13 cellular contexts compared by ENCODE assay signal in genomic region chr7:2807846-2808772, GRCh38. TPM values are rescaled to one million over a fixed set of nuclear protein-coding genes. Genes with fewer than 3 reads are reported as not detected.
DNase-seq lines count a peak whose midpoint lies in the region; ATAC-seq, FAIRE-seq and TF ChIP-seq lines count a peak whose summit lies in the region.
"Had no signal": no experiment of that assay in that cellular context is flagged by ENCODE, and none has a peak within 500 bp of the region (broad histone marks: within the 10 kb centered on the region; RNA-seq: fewer than 3 reads in every experiment).

No MANE protein-coding gene starts in this region.

- TF ChIP-seq CTCF in PC-9 (conservative IDR thresholded peaks at IDR 0.05) (no peak), HepG2 (CRISPR knock-in tag; IDR thresholded peaks at IDR 0.05) (no peak)

- ATAC-seq in GM19452 (IDR thresholded peaks at IDR 0.05; ENCODE audit: unreplicated experiment) (peak; percentile 87), HepG2 (no peak), GM18870 (IDR thresholded peaks at IDR 0.05; ENCODE audit: unreplicated experiment) (no peak)

- H3K4me1 ChIP-seq in PC-9 (replicated peaks; ENCODE audit: insufficient read depth) (peaks cover 98% of the 10 kb centered on the region), HepG2 (ENCODE audit: insufficient read depth, low read length) (peaks cover 84% of the 10 kb centered on the region)

- intact Hi-C loops in PC-9 (cut with micrococcal nuclease; ENCODE audit: unreplicated experiment): no loop called here
- intact Hi-C loops in HepG2 (cut with micrococcal nuclease; ENCODE audit: unreplicated experiment): no loop called here

- peaks cover 98% of the 10 kb centered on the region for H3K79me2 ChIP-seq in PC-9 (ENCODE audit: low read depth)
- peaks cover 86% of the 10 kb centered on the region for H3K79me2 ChIP-seq in HepG2 (ENCODE audit: insufficient read depth, low read length)

- CTCF ChIA-PET in PC-9 (lab: Charles Lee): no interaction called here
- CTCF ChIA-PET in HepG2 (lab: Yijun Ruan, JAX; ENCODE audit: low intra/inter-chr PET ratio, low total read pairs): no interaction called here

- FAIRE-seq in HepG2 (lab: Jason Lieb, UNC): no peak
- FAIRE-seq: frontal cortex had no signal

- H3K27ac ChIP-seq in PC-9 (peak overlapping the region; percentile 71), HepG2 (ENCODE audit: extremely low read length, insufficient read depth, low read length) (no peak overlapping the region)

- H3K4me2 ChIP-seq in PC-9: peak overlapping the region; percentile 63
- H3K4me2 ChIP-seq in HepG2 (ENCODE audit: low read depth, low read length): no peak overlapping the region

- H3K36me3 ChIP-seq in PC-9 (ENCODE audit: low read depth) (peaks cover 6% of the 10 kb centered on the region; the same call in 1 of the 2 replicates), HepG2 (replicated peaks in 1 of 2; ENCODE audit: control insufficient read depth in 1 of 2, insufficient read depth in 2 of 2, low read length in 2 of 2) (no peaks in the 10 kb centered on the region)

- POLR2A ChIA-PET in PC-9 (lab: Charles Lee; ENCODE audit: unreplicated experiment): interaction anchor here (0.6 kb wide), 1 partner anchor 1216 kb away, joined by 4 read pairs; no protein-coding TSS in a partner anchor
- POLR2A ChIA-PET in HepG2 (lab: Yijun Ruan, JAX): no interaction called here

- in situ Hi-C loops in HepG2 (cut with HindIII; ENCODE audit: extremely low pct_ligation_motif_present, low pct_unique_long_range_greater_than_20kb): no loop called here

- H3K9me3 ChIP-seq in PC-9 (ENCODE audit: insufficient read depth, low read depth) (no peaks in the 10 kb centered on the region), HepG2 (ENCODE audit: low read length) (no peaks in the 10 kb centered on the region)

- DNase-seq in DMS79 (lab: John Stamatoyannopoulos, UW) (peak; percentile 51), PC-9 (no peak), HepG2 (ENCODE audit: low spot score) (no peak), kidney glomerular epithelial cell (lab: John Stamatoyannopoulos, UW) (no peak), GOT3 (lab: John Stamatoyannopoulos, UW) (no peak)
- no peak for DNase-seq in stimulated activated CD4-positive, alpha-beta T cell treated with anti-CD3 and anti-CD28 coated beads, Interleukin-4, amount 100 ng/mL, for 1 hour
- DNase-seq: activated CD4-positive, alpha-beta memory T cell treated with anti-CD3 and anti-CD28 coated beads, Interleukin-2, amount 10 ng/mL, durations not matched to agents 7 days and 5 days; Calu3; NCI-H1092; SHP77 treated with DMSO at 0.1 percent for 48 hours had no signal

- BruUV-seq in PC-9 (replicated peaks; lab: Mats Ljungman, UMichigan): no TSS peak
- no TSS peak for BruUV-seq in HepG2 (replicated peaks; lab: Mats Ljungman, UMichigan)

- H3K9ac ChIP-seq in HepG2 (ENCODE audit: insufficient read depth, low read depth, low read length): no peak overlapping the region

- no peaks in the 10 kb centered on the region for H3K9me2 ChIP-seq in PC-9 (ENCODE audit: insufficient read depth)

- H2AFZ ChIP-seq in PC-9 (no peak overlapping the region), HepG2 (ENCODE audit: low read length) (no peak overlapping the region)

- no peak for TF ChIP-seq POLR2A in HepG2 (IDR thresholded peaks at IDR 0.05; ENCODE audit: insufficient read depth in 1 of 2, low read depth in 2 of 2, low read length in 2 of 2)

- H4K20me1 ChIP-seq in PC-9 (ENCODE audit: insufficient read depth) (no peaks in the 10 kb centered on the region; the same call in 1 of the 2 replicates), HepG2 (ENCODE audit: insufficient read depth, low read length) (no peaks in the 10 kb centered on the region)

- no peak for TF ChIP-seq EP300 in HepG2 (IDR thresholded peaks at IDR 0.05; ENCODE audit: low read depth in 2 of 2, low read length in 2 of 2)
- TF ChIP-seq EP300 in HepG2 (CRISPR knock-in tag; IDR thresholded peaks at IDR 0.05; ENCODE audit: borderline replicate concordance): no peak

- H3F3A ChIP-seq in PC-9 (ENCODE audit: insufficient read depth, low read depth): peaks cover 55% of the 10 kb centered on the region

- H3K4me3 ChIP-seq in PC-9: no peak overlapping the region
- H3K4me3 ChIP-seq in HepG2 (replicated peaks in 1 of 3; ENCODE audit: insufficient read depth in 1 of 3, low read depth in 2 of 3, low read length in 3 of 3): no peak overlapping the region

- H3K27me3 ChIP-seq in PC-9 (ENCODE audit: insufficient read depth, low read depth): no peaks in the 10 kb centered on the region
- no peaks in the 10 kb centered on the region for H3K27me3 ChIP-seq in HepG2 (ENCODE audit: control insufficient read depth in 1 of 2, insufficient read depth in 2 of 2, low read length in 2 of 2)

- WGBS in HepG2 (ENCODE audit: low lambda C conversion rate): 94% methylated on average over 19 of the region's 21 CpGs

- no peak for TF ChIP-seq RAD21 in HepG2 (CRISPR knock-in tag; IDR thresholded peaks at IDR 0.05)

TF ChIP-seq in HepG2, 621 proteins besides CTCF, POLR2A, EP300 and RAD21 (continues in another document):
- TF ChIP-seq PREB (CRISPR knock-in tag; IDR thresholded peaks at IDR 0.05) (no peak), CENPT (CRISPR knock-in tag; IDR thresholded peaks at IDR 0.05; ENCODE audit: low read depth) (0 out of 2 replicates have a peak, but pooled peaks have one; percentile 40), RFX3 (CRISPR knock-in tag; IDR thresholded peaks at IDR 0.05) (no peak), ZNF687 (CRISPR knock-in tag; IDR thresholded peaks at IDR 0.05) (peak; percentile 43), ZBTB38 (CRISPR knock-in tag; IDR thresholded peaks at IDR 0.05) (peak; percentile 67)

RNA-seq across cellular contexts. Expression of gene GNA12, which starts 36.0 kb away (rescaled TPM):
- total RNA-seq in PC-9 (2021) (50.8 and 51.7 TPM in 2 replicates), HepG2 (2016; rRNA removed; fragmentation: Illumina TruSeq; extraction: Trizol) (16.2 and 23.3 TPM in 2 replicates)
- 7.2 and 7.5 TPM in 2 replicates for total RNA-seq in HepG2 (2016; cell fraction: cytosol; rRNA removed; fragmentation: Illumina TruSeq; extraction: Trizol; ENCODE audit: low read depth)
- total RNA-seq in HepG2 (2016; cell fraction: insoluble cytoplasmic fraction; rRNA removed; fragmentation: Illumina TruSeq; extraction: Trizol): 16.1 and 17.2 TPM in 2 replicates
- 26.9 and 27.9 TPM in 2 replicates for total RNA-seq in HepG2 (2016; cell fraction: membrane; rRNA removed; fragmentation: Illumina TruSeq; extraction: Trizol)
- total RNA-seq in HepG2 (2016; cell fraction: nucleus; rRNA removed; fragmentation: Illumina TruSeq; extraction: Trizol): 14.4 and 16.2 TPM in 2 replicates
- 50.9 and 68.0 TPM in 2 replicates for polyA plus RNA-seq in HepG2 (2011; rRNA removed)
- 45.6 and 47.6 TPM in 2 replicates for polyA plus RNA-seq in HepG2 (2011; cell fraction: cytosol; rRNA removed)
- polyA plus RNA-seq in HepG2 (2011; cell fraction: nucleus; rRNA removed): 34.2 and 39.3 TPM in 2 replicates
- 39.2 and 40.4 TPM in 2 replicates for polyA plus RNA-seq in HepG2 (2012)
- 11.0 and 12.4 TPM in 2 replicates for polyA plus RNA-seq in HepG2 (2016; cell fraction: cytosol; fragmentation: Illumina TruSeq; extraction: Trizol; ENCODE audit: low read depth)
- polyA plus RNA-seq in HepG2 (2016; cell fraction: insoluble cytoplasmic fraction; fragmentation: Illumina TruSeq; extraction: Trizol; ENCODE audit: low read depth): 33.6 and 42.6 TPM in 2 replicates
- 39.2 and 40.8 TPM in 2 replicates for polyA plus RNA-seq in HepG2 (2016; cell fraction: membrane; fragmentation: Illumina TruSeq; extraction: Trizol; ENCODE audit: low read depth)
- polyA plus RNA-seq in HepG2 (2016; cell fraction: nucleus; fragmentation: Illumina TruSeq; extraction: Trizol; ENCODE audit: insufficient read depth, low read depth): 26.9 and 29.3 TPM in 2 replicates
- 54.6 and 166 TPM in 2 replicates for polyA minus RNA-seq in HepG2 (2011; rRNA and poly(A)+ RNA removed; ENCODE audit: low replicate concordance)
- 37.4 and 48.5 TPM in 2 replicates for polyA minus RNA-seq in HepG2 (2011; cell fraction: cytosol; rRNA and poly(A)+ RNA removed)
- 30.9 and 39.8 TPM in 2 replicates for polyA minus RNA-seq in HepG2 (2011; cell fraction: nucleus; rRNA and poly(A)+ RNA removed)
